In the genomic region with DNA sequence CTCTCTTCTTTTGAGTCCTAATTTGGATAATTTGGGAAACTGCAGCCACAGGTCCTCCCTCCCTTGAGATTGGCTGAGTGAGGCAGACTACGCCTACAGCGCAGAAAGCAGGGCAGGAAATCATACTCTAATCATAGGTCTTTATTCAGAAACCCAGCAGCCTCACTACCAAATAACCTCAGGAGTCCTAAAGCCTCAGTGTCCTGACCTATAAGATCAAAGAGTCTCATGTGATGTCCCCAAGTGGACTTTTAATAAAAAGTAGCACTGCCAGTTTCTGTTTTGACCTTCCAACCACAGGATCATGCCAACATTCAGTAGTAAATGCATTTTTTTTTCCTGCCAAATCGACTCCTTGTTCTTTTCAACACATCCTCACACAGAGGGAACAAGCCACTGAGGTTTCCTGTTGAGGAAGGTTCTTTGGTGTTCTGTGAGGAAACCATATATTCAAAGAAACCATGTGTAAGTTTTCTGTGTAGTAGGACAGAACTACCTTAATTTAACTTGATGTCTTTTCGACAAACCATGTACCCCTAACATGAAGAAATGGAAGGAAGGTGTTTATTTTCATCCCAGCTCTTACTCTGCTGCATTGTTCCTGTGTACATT, we compare ENCODE assay signal across 10 cellular contexts.
A peak's percentile ranks its signal among the peaks of the same experiment; 100 is the strongest.
DNase-seq lines count a peak whose midpoint lies in the region; ATAC-seq and TF ChIP-seq lines count a peak whose summit lies in the region.
"Had no signal": no experiment of that assay in that cellular context is flagged by ENCODE, and none has a peak within 500 bp of the region (broad histone marks: within the 10 kb centered on the region; RNA-seq: fewer than 3 reads in every experiment).

No MANE protein-coding gene starts in this region.

- no peak overlapping the region for H4K91ac ChIP-seq in H9 (ENCODE audit: insufficient read length, low read depth, low read length)

- H3K9me3 ChIP-seq in GM23248 (ENCODE audit: low read depth) (no peaks in the 10 kb centered on the region), T-helper 17 cell (ENCODE audit: control insufficient read depth, low read length, poor library complexity, severe bottlenecking) (no peaks in the 10 kb centered on the region), spleen (no peaks in the 10 kb centered on the region), H9 (ENCODE audit: control insufficient read depth, low read depth, low read length) (no peaks in the 10 kb centered on the region)

- H3K36me3 ChIP-seq in GM23248 (ENCODE audit: low read depth) = no peaks in the 10 kb centered on the region
- H3K36me3 ChIP-seq in spleen = no peaks in the 10 kb centered on the region

- H3K4me1 Mint-ChIP-seq in T-helper 17 cell (peaks cover 56% of the 10 kb centered on the region), endothelial cell (ENCODE audit: unreplicated experiment) (peaks cover 43% of the 10 kb centered on the region), H9 (peaks cover 5 to 13% of the 10 kb centered on the region in 2 experiments)

- H3K23me2 ChIP-seq in H9 (ENCODE audit: insufficient read length, low read depth, low read length, poor library complexity, severe bottlenecking) = no peaks in the 10 kb centered on the region

- H3K9ac ChIP-seq in GM23248 = peak overlapping the region; percentile 54
- H3K9ac ChIP-seq in H9 (ENCODE audit: extremely low read depth, insufficient read length, low read length) = no peak overlapping the region

- H4K20me1 ChIP-seq in GM23248 (ENCODE audit: insufficient read depth) (no peaks in the 10 kb centered on the region), H9 (ENCODE audit: control insufficient read depth, insufficient read depth, insufficient read length) (no peaks in the 10 kb centered on the region)

- H2BK12ac ChIP-seq in H9 (ENCODE audit: insufficient read length, low read depth, low read length) = no peak overlapping the region

- H3K79me1 ChIP-seq in H9 (ENCODE audit: insufficient read depth, low read depth, low read length, poor library complexity, severe bottlenecking) = no peaks in the 10 kb centered on the region

- no peak overlapping the region for H2BK15ac ChIP-seq in H9 (ENCODE audit: low read depth, low read length)

- H3K79me2 ChIP-seq in GM23248 (ENCODE audit: insufficient read depth) (no peaks in the 10 kb centered on the region), H9 (ENCODE audit: insufficient read depth, low read length) (no peaks in the 10 kb centered on the region)

- no peak overlapping the region for H2AK5ac ChIP-seq in H9 (ENCODE audit: insufficient read length, low read length)

- H3K27ac Mint-ChIP-seq in T-helper 17 cell (peak overlapping the region; percentile 92), endothelial cell (ENCODE audit: unreplicated experiment) (peak overlapping the region; percentile 79), H9 (no peak overlapping the region)

- ATAC-seq in T-helper 17 cell (peak; percentile 43), HG03342 (IDR thresholded peaks at IDR 0.05; ENCODE audit: unreplicated experiment) (no peak)

- H2AFZ ChIP-seq in GM23248 (peak overlapping the region; percentile 62), H9 (ENCODE audit: low read length) (no peak overlapping the region)

- TF ChIP-seq CTCF in endothelial cell (IDR thresholded peaks at IDR 0.05; ENCODE audit: unreplicated experiment) (no peak), spleen (IDR thresholded peaks at IDR 0.05 in 8 of 11, conservative IDR thresholded peaks at IDR 0.05 in 3 of 11) (no peak), H9 (conservative IDR thresholded peaks at IDR 0.05) (no peak)

- H3K27me3 Mint-ChIP-seq in T-helper 17 cell (no peaks in the 10 kb centered on the region), endothelial cell (ENCODE audit: unreplicated experiment) (no peaks in the 10 kb centered on the region), H9 (ENCODE audit: low read depth) (peaks cover 2% of the 10 kb centered on the region; the same call in 1 of the 2 replicates)

- no peak overlapping the region for H3K23ac ChIP-seq in H9 (ENCODE audit: insufficient read length, low read depth, low read length)

- H3K36me3 Mint-ChIP-seq in T-helper 17 cell (ENCODE audit: low read depth) (peaks cover 2% of the 10 kb centered on the region), endothelial cell (ENCODE audit: low read depth, unreplicated experiment) (peaks cover 6% of the 10 kb centered on the region), H9 (ENCODE audit: insufficient read depth in 1 of 3, low read depth in 3 of 3) (peaks cover 0 to 3% (median 0%) of the 10 kb centered on the region in 3 experiments; a peak in 1 of 7 replicates)

- in situ Hi-C loops in GM23248 (cut with MboI) = no loop called here

- H3K4me1 ChIP-seq in GM23248 (ENCODE audit: insufficient read depth) (peaks cover 41% of the 10 kb centered on the region), spleen (peaks cover 42 to 86% (median 76%) of the 10 kb centered on the region in 6 donors), H9 (ENCODE audit: insufficient read depth, low read length) (peaks cover 8% of the 10 kb centered on the region)

- peak overlapping the region; percentile 83 for H3K27ac ChIP-seq in GM23248
- peak overlapping the region; percentile 77 to 94 (median 87) for H3K27ac ChIP-seq in spleen
- H3K27ac ChIP-seq in H9 (ENCODE audit: insufficient read length, low read depth, low read length) = no peak overlapping the region
- H3K27ac ChIP-seq: VCaP had no signal

- H3K9me2 ChIP-seq in GM23248 (ENCODE audit: insufficient read depth) = no peaks in the 10 kb centered on the region

- H3K14ac ChIP-seq in H9 (ENCODE audit: insufficient read depth, low read length) = no peak overlapping the region

- no peak for TF ChIP-seq POLR2A in spleen (IDR thresholded peaks at IDR 0.05)

- no peaks in the 10 kb centered on the region for H3K27me3 ChIP-seq in GM23248 (replicated peaks; ENCODE audit: insufficient read depth)
- H3K27me3 ChIP-seq in spleen (replicated peaks in 1 of 7) = no peaks in the 10 kb centered on the region
- peaks cover 2% of the 10 kb centered on the region; the same call in 1 of the 2 replicates for H3K27me3 ChIP-seq in H9 (ENCODE audit: insufficient read depth, low read length)

- intact Hi-C loops in spleen (cut with DNase I; ENCODE audit: low total_unique reads) = loop anchor here (10.0 kb wide), 1 partner anchor 51 kb away; no protein-coding TSS in a partner anchor

- no peak overlapping the region for H3K18ac ChIP-seq in H9 (ENCODE audit: insufficient read length, low read depth, low read length)

- no peak overlapping the region for H3K4me3 ChIP-seq in GM23248
- no peak overlapping the region for H3K4me3 ChIP-seq in spleen

- no peaks in the 10 kb centered on the region for H3K9me3 Mint-ChIP-seq in endothelial cell (ENCODE audit: unreplicated experiment)
- peaks cover 0 to 3% of the 10 kb centered on the region in 2 experiments; a peak in 3 of 5 replicates for H3K9me3 Mint-ChIP-seq in H9

- DNase-seq in GM23248 (no peak), T-helper 17 cell (no peak), endothelial cell (ENCODE audit: low spot score) (no peak), spleen (no peak), H9 (no peak), NCI-H2196 (lab: John Stamatoyannopoulos, UW; ENCODE audit: unreplicated experiment) (no peak)
- no peak for DNase-seq in activated CD4-positive, CD25-positive, alpha-beta regulatory T cell (lab: John Stamatoyannopoulos, UW)

- peak overlapping the region; percentile 73 for H3K4me3 Mint-ChIP-seq in T-helper 17 cell
- no peak overlapping the region for H3K4me3 Mint-ChIP-seq in endothelial cell (ENCODE audit: unreplicated experiment)
- H3K4me3 Mint-ChIP-seq in H9 = no peak overlapping the region
- H3K4me3 Mint-ChIP-seq: nephron had no signal

- H3T11ph ChIP-seq in H9 (ENCODE audit: low read length) = no peak overlapping the region

- H3F3A ChIP-seq in GM23248 (ENCODE audit: insufficient read depth) = peaks cover 34% of the 10 kb centered on the region

- no peak overlapping the region for H4K5ac ChIP-seq in H9 (ENCODE audit: insufficient read length, low read depth, low read length)

- H2BK120ac ChIP-seq in H9 (ENCODE audit: low read depth, low read length, poor library complexity, severe bottlenecking) = no peak overlapping the region

- 73 to 87% methylated on average over 4 of the region's 4 CpGs for WGBS in GM23248 (ENCODE audit: low coverage in 1 of 2, low lambda C conversion rate in 2 of 2, missing lambda C conversion rate in 2 of 2), 2 experiments
- 18 to 33% (median 21%) methylated on average over 4 of the region's 4 CpGs for WGBS in spleen, 5 donors
- no CpG with 5 or more reads among the region's 4 CpGs for WGBS in H9 (ENCODE audit: extremely low coverage, insufficient read length, low lambda C conversion rate)

- no peak overlapping the region for H3K4ac ChIP-seq in H9 (ENCODE audit: low read depth, low read length)

- no peak overlapping the region for H4K8ac ChIP-seq in H9 (replicated peaks; ENCODE audit: insufficient read length, low read depth, low read length)

- no peak overlapping the region for H3K56ac ChIP-seq in H9 (ENCODE audit: insufficient read length, low read depth, low read length)

- peak overlapping the region; percentile 16 for H3K4me2 ChIP-seq in GM23248 (ENCODE audit: unreplicated experiment)
- H3K4me2 ChIP-seq in H9 (ENCODE audit: insufficient read depth, insufficient read length, low read length) = no peak overlapping the region

- no peak overlapping the region for H2BK20ac ChIP-seq in H9 (ENCODE audit: low read depth, low read length, poor library complexity, severe bottlenecking)

- H2BK5ac ChIP-seq in H9 (ENCODE audit: insufficient read length, low read length) = no peak overlapping the region

Comparison
In these comparisons a context has a peak if more than half of its experiments do, and no peak if none do; other contexts are left out.
1. H3K27ac Mint-ChIP-seq: peak in T-helper 17 cell (single experiment) and endothelial cell (single experiment); none in H9 (0 of 3).